Comparison of ENCODE assay signal across 13 cellular contexts in the genomic region with DNA sequence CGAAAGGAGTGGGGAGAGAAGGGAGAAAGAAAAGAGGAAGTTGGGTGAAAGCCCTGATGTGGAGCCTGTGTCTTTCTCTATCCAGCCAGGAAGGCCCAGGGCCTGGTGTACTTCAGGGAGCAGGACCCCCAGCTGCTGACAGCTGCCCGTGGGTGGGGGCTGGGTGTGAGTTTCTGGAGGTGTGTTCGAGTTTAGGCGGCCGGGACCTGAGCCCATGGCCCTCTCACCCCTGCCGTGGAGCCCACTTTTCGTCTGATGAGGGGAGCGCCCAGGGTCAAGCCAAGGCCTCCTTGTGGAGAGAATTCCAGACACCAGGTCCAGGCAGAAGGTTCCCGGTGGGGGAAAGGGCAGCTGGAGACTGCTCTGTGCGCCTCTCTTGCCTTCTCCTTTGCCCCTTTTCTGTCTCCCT. TPM values are rescaled to one million over a fixed set of nuclear protein-coding genes. Genes with fewer than 3 reads are reported as not detected.
DNase-seq lines count a peak whose midpoint lies in the region; ATAC-seq and TF ChIP-seq lines count a peak whose summit lies in the region.
"Had no signal": no experiment of that assay in that cellular context is flagged by ENCODE, and none has a peak within 500 bp of the region (broad histone marks: within the 10 kb centered on the region; RNA-seq: fewer than 3 reads in every experiment).

No MANE protein-coding gene starts in this region.

- H2BK20ac ChIP-seq in H9 (ENCODE audit: low read depth, low read length, poor library complexity, severe bottlenecking), result no peak overlapping the region

- H2BK5ac ChIP-seq in H9 (ENCODE audit: insufficient read length, low read length) (no peak overlapping the region), mesendoderm (ENCODE audit: low read length) (no peak overlapping the region)

- no peak overlapping the region for H3K23ac ChIP-seq in H9 (ENCODE audit: insufficient read length, low read depth, low read length)
- no peak overlapping the region for H3K23ac ChIP-seq in mesendoderm (ENCODE audit: low read length)

- H2AK5ac ChIP-seq in H9 (ENCODE audit: insufficient read length, low read length) (no peak overlapping the region), mesendoderm (ENCODE audit: low read length) (no peak overlapping the region)

- no peak overlapping the region for H2BK15ac ChIP-seq in H9 (ENCODE audit: low read depth, low read length)
- no peak overlapping the region for H2BK15ac ChIP-seq in mesendoderm (replicated peaks; ENCODE audit: low read depth)

- WGBS in H9 (ENCODE audit: extremely low coverage, insufficient read length, low lambda C conversion rate), result no CpG with 5 or more reads among the region's 10 CpGs
- no CpG with 5 or more reads among the region's 10 CpGs for WGBS in mesendoderm (ENCODE audit: extremely low coverage, insufficient coverage, low lambda C conversion rate)

- peak overlapping the region; percentile 38 for H3K4me2 ChIP-seq in H9 (ENCODE audit: insufficient read depth, insufficient read length, low read length)
- peak overlapping the region; percentile 30 for H3K4me2 ChIP-seq in mesendoderm (ENCODE audit: low read length)

- no peak overlapping the region for H3K4ac ChIP-seq in H9 (ENCODE audit: low read depth, low read length)
- no peak overlapping the region for H3K4ac ChIP-seq in mesendoderm (ENCODE audit: low read depth, low read length)

- H3K27me3 Mint-ChIP-seq in H9 (ENCODE audit: low read depth) (peaks cover 99% of the 10 kb centered on the region), activated B cell treated with CpG ODN at 0.5 μM for 24 hours (peaks cover 75% of the 10 kb centered on the region)

- H2BK120ac ChIP-seq in H9 (ENCODE audit: low read depth, low read length, poor library complexity, severe bottlenecking) (no peak overlapping the region), mesendoderm (ENCODE audit: low read depth, low read length) (no peak overlapping the region)

- H3K27me3 ChIP-seq in BE2C (no peaks in the 10 kb centered on the region), H9 (ENCODE audit: insufficient read depth, low read length) (peaks cover 83% of the 10 kb centered on the region), mesendoderm (ENCODE audit: insufficient read depth, low read length, poor library complexity) (peaks cover 52% of the 10 kb centered on the region)

- TF ChIP-seq CTCF in BE2C (IDR thresholded peaks at IDR 0.05; ENCODE audit: low read depth, low read length), result peak; percentile 38
- TF ChIP-seq CTCF in H9 (conservative IDR thresholded peaks at IDR 0.05), result no peak
- no peak for TF ChIP-seq CTCF in activated B cell treated with CpG ODN at 0.5 μM for 24 hours (IDR thresholded peaks at IDR 0.05)

- H3K18ac ChIP-seq in H9 (ENCODE audit: insufficient read length, low read depth, low read length) (no peak overlapping the region), mesendoderm (ENCODE audit: low read length) (peak overlapping the region; percentile 46)

- H3K27ac ChIP-seq in H9 (ENCODE audit: insufficient read length, low read depth, low read length) (no peak overlapping the region), mesendoderm (ENCODE audit: low read depth, low read length) (no peak overlapping the region)
- H3K27ac ChIP-seq: heart right ventricle had no signal

- H2BK12ac ChIP-seq in H9 (ENCODE audit: insufficient read length, low read depth, low read length), result no peak overlapping the region

- H4K8ac ChIP-seq in H9 (replicated peaks; ENCODE audit: insufficient read length, low read depth, low read length) (no peak overlapping the region), mesendoderm (ENCODE audit: low read depth, low read length) (no peak overlapping the region)

- H4K5ac ChIP-seq in H9 (ENCODE audit: insufficient read length, low read depth, low read length), result no peak overlapping the region
- no peak overlapping the region for H4K5ac ChIP-seq in mesendoderm (ENCODE audit: low read length)

- POLR2A ChIA-PET in activated B cell treated with CpG ODN at 0.5 μM for 24 hours (lab: Charles Lee), result no interaction called here

- H3K4me1 ChIP-seq in BE2C, result peaks cover 8% of the 10 kb centered on the region
- peaks cover 5% of the 10 kb centered on the region for H3K4me1 ChIP-seq in H9 (ENCODE audit: insufficient read depth, low read length)
- H3K4me1 ChIP-seq in mesendoderm (ENCODE audit: control insufficient read depth, low read depth, low read length), result peaks cover 13% of the 10 kb centered on the region

- peaks cover 26% of the 10 kb centered on the region for H3K36me3 ChIP-seq in BE2C
- no peaks in the 10 kb centered on the region for H3K36me3 ChIP-seq in mesendoderm (ENCODE audit: control insufficient read depth, insufficient read depth, low read length)
- H3K36me3 ChIP-seq: heart right ventricle had no signal

- H3K56ac ChIP-seq in H9 (ENCODE audit: insufficient read length, low read depth, low read length) (no peak overlapping the region), mesendoderm (ENCODE audit: low read length) (peak overlapping the region; percentile 45)

- H3K14ac ChIP-seq in H9 (ENCODE audit: insufficient read depth, low read length), result no peak overlapping the region; the same call in 1 of the 2 replicates

- no peak overlapping the region for H4K91ac ChIP-seq in H9 (ENCODE audit: insufficient read length, low read depth, low read length)

- H3K27ac Mint-ChIP-seq in H9 (no peak overlapping the region; a peak in 1 of 7 replicates), activated B cell treated with CpG ODN at 0.5 μM for 24 hours (no peak overlapping the region)
- H3K27ac Mint-ChIP-seq: progenitor cell of endocrine pancreas had no signal

- H3K4me1 Mint-ChIP-seq in H9 (peaks cover 61 to 76% of the 10 kb centered on the region in 2 experiments), activated B cell treated with CpG ODN at 0.5 μM for 24 hours (peaks cover 51% of the 10 kb centered on the region)

- no peaks in the 10 kb centered on the region for H3K9me3 ChIP-seq in BE2C
- H3K9me3 ChIP-seq in H9 (ENCODE audit: control insufficient read depth, low read depth, low read length), result no peaks in the 10 kb centered on the region
- H3K9me3 ChIP-seq: heart right ventricle had no signal

- H3K4me3 ChIP-seq in BE2C (ENCODE audit: low read depth, low read length) (peak overlapping the region; percentile 98), mesendoderm (ENCODE audit: low read length) (no peak overlapping the region)
- H3K4me3 ChIP-seq: lung had no signal

- no peak overlapping the region for H3T11ph ChIP-seq in H9 (ENCODE audit: low read length)

- no peak overlapping the region for H2AFZ ChIP-seq in H9 (ENCODE audit: low read length)

- H3K79me1 ChIP-seq in H9 (ENCODE audit: insufficient read depth, low read depth, low read length, poor library complexity, severe bottlenecking) (no peaks in the 10 kb centered on the region), mesendoderm (ENCODE audit: low read length) (no peaks in the 10 kb centered on the region)

- H3K23me2 ChIP-seq in H9 (ENCODE audit: insufficient read length, low read depth, low read length, poor library complexity, severe bottlenecking), result peaks cover 13% of the 10 kb centered on the region

- intact Hi-C loops in activated B cell treated with CpG ODN at 0.5 μM for 24 hours (cut with micrococcal nuclease), result loop anchor here (5.0 kb wide), 3 partner anchors 64 to 776 kb away; partner anchors contain the start of genes PPM1B and SIX2

- peak; percentile 51 for DNase-seq in BE2C
- peak; percentile 61 for DNase-seq in H9
- DNase-seq in activated B cell treated with CpG ODN at 0.5 μM for 24 hours, result no peak
- DNase-seq in mesendoderm, result peak; percentile 71
- DNase-seq: heart right ventricle; stimulated activated CD4-positive, alpha-beta T cell treated with anti-CD3 and anti-CD28 coated beads, Interleukin-1b, Interleukin-23, amount 100 ng/mL, for 48 hours had no signal

- H3K79me2 ChIP-seq in H9 (ENCODE audit: insufficient read depth, low read length), result no peaks in the 10 kb centered on the region
- H3K79me2 ChIP-seq in mesendoderm (ENCODE audit: control insufficient read depth, insufficient read depth, low read length), result no peaks in the 10 kb centered on the region

- ATAC-seq in activated B cell treated with CpG ODN at 0.5 μM for 24 hours (ENCODE audit: low read depth) (no peak), HG03097 (IDR thresholded peaks at IDR 0.05; ENCODE audit: low FRiP score, unreplicated experiment) (no peak), HG03442 (IDR thresholded peaks at IDR 0.05; ENCODE audit: unreplicated experiment) (no peak), HG03045 (IDR thresholded peaks at IDR 0.05; ENCODE audit: unreplicated experiment) (no peak), HG02571 (IDR thresholded peaks at IDR 0.05; ENCODE audit: unreplicated experiment) (no peak)

- H3K36me3 Mint-ChIP-seq in H9 (ENCODE audit: insufficient read depth in 1 of 3, low read depth in 3 of 3), result peaks cover 0 to 20% (median 0%) of the 10 kb centered on the region in 3 experiments; a peak in 4 of 7 replicates
- H3K36me3 Mint-ChIP-seq in activated B cell treated with CpG ODN at 0.5 μM for 24 hours (ENCODE audit: low read depth), result no peaks in the 10 kb centered on the region

- H3K4me3 Mint-ChIP-seq in H9 (peak overlapping the region; percentile 44 to 71), activated B cell treated with CpG ODN at 0.5 μM for 24 hours (peak overlapping the region; percentile 85)

- CTCF ChIA-PET in activated B cell treated with CpG ODN at 0.5 μM for 24 hours (lab: Charles Lee), result interaction anchor here (1.4 kb wide), 1 partner anchor 12 kb away, joined by 7 read pairs; no protein-coding TSS in a partner anchor

- peaks cover 0 to 7% of the 10 kb centered on the region in 2 experiments; a peak in 2 of 5 replicates for H3K9me3 Mint-ChIP-seq in H9
- no peaks in the 10 kb centered on the region for H3K9me3 Mint-ChIP-seq in activated B cell treated with CpG ODN at 0.5 μM for 24 hours

- H4K20me1 ChIP-seq in H9 (ENCODE audit: control insufficient read depth, insufficient read depth, insufficient read length), result no peaks in the 10 kb centered on the region

- no peak overlapping the region for H3K9ac ChIP-seq in H9 (ENCODE audit: extremely low read depth, insufficient read length, low read length)
- H3K9ac ChIP-seq in mesendoderm (ENCODE audit: low read length), result peak overlapping the region; percentile 20

RNA-seq across cellular contexts. Expression of gene SIX3, which starts 2.2 kb away (rescaled TPM):
- 30.4 TPM for polyA plus RNA-seq in BE2C (2012; ENCODE audit: insufficient read depth, insufficient read length, low read depth)
- 0.35 and 0.55 TPM in 2 replicates for total RNA-seq in H9 (2021)
- not detected in 2 replicates for total RNA-seq in activated B cell treated with CpG ODN at 0.5 μM for 24 hours
- 1.3 TPM for polyA plus RNA-seq in mesendoderm (2013, experiment 1 of 2)
- 1.1 TPM for polyA plus RNA-seq in mesendoderm (2013, experiment 2 of 2)
- total RNA-seq: heart right ventricle, M059J, progenitor cell of endocrine pancreas had no signal
- polyA plus RNA-seq: heart right ventricle had no signal
